In the genomic region with DNA sequence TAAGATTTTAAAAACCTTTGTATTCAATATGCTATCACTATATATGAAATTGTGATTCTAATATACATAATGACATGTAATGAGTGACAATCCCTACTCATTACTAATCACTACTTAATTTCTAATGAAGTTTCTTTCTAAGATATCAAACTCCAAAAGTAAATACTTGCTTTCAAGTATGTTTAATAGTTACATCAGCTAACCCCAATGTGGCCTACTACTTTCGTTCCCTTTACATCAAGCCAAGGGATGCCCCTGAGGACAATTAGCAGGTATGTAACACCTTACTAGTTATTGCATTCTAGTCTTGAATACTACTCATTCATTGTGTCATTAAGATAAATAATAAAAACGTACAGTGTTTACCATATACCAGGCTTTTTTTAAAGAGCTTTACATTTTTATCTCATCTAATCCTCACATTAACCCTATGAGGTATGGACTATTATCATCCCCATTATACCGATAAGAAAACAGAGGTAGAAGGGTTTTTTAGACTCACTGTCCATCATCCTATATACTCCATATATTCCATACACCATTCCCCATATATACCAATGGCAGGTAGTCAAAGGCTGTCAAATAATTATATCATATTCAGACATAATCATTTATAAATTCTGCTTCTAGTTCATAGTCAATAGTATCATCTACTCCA, we compare ENCODE assay signal across 8 cellular contexts. TPM values are rescaled to one million over a fixed set of nuclear protein-coding genes. Genes with fewer than 3 reads are reported as not detected.
DNase-seq lines count a peak whose midpoint lies in the region; ATAC-seq, FAIRE-seq and TF ChIP-seq lines count a peak whose summit lies in the region.

No MANE protein-coding gene starts in this region.

- no peak for ATAC-seq in activated naive CD8-positive, alpha-beta T cell treated with anti-CD3 and anti-CD28 coated beads, Interleukin-2, amount 50 U/mL, for 24 hours
- ATAC-seq in HepG2, result no peak
- ATAC-seq in GM18907 (IDR thresholded peaks at IDR 0.05; ENCODE audit: unreplicated experiment), result no peak

- peak overlapping the region; percentile 99 for H3K4me3 Mint-ChIP-seq in activated T-cell treated with anti-CD3 and anti-CD28 coated beads, Interleukin-2, amount 50 U/mL, for 24 hours
- peak overlapping the region; percentile 92 for H3K4me3 Mint-ChIP-seq in activated naive CD8-positive, alpha-beta T cell treated with anti-CD3 and anti-CD28 coated beads, Interleukin-2, amount 50 U/mL, for 24 hours

- TF ChIP-seq POLR2A in HepG2 (IDR thresholded peaks at IDR 0.05; ENCODE audit: insufficient read depth in 1 of 2, low read depth in 2 of 2, low read length in 2 of 2), result no peak

- no peaks in the 10 kb centered on the region for H3K27me3 Mint-ChIP-seq in activated T-cell treated with anti-CD3 and anti-CD28 coated beads, Interleukin-2, amount 50 U/mL, for 24 hours
- H3K27me3 Mint-ChIP-seq in activated naive CD8-positive, alpha-beta T cell treated with anti-CD3 and anti-CD28 coated beads, Interleukin-2, amount 50 U/mL, for 24 hours, result no peaks in the 10 kb centered on the region

- intact Hi-C loops in HepG2 (cut with micrococcal nuclease; ENCODE audit: unreplicated experiment), result no loop called here

- peak overlapping the region; percentile 99 for H3K27ac Mint-ChIP-seq in activated T-cell treated with anti-CD3 and anti-CD28 coated beads, Interleukin-2, amount 50 U/mL, for 24 hours
- H3K27ac Mint-ChIP-seq in activated naive CD8-positive, alpha-beta T cell treated with anti-CD3 and anti-CD28 coated beads, Interleukin-2, amount 50 U/mL, for 24 hours, result peak overlapping the region; percentile 98

- no peak overlapping the region for H3K27ac ChIP-seq in HepG2 (ENCODE audit: extremely low read length, insufficient read depth, low read length)
- no peak overlapping the region for H3K27ac ChIP-seq in thymus (ENCODE audit: low read depth)

- TF ChIP-seq EP300 in HepG2 (IDR thresholded peaks at IDR 0.05; ENCODE audit: low read depth in 2 of 2, low read length in 2 of 2) (no peak), HepG2 (CRISPR knock-in tag; IDR thresholded peaks at IDR 0.05; ENCODE audit: borderline replicate concordance) (no peak)

- peaks cover 87% of the 10 kb centered on the region for H3K79me2 ChIP-seq in HepG2 (ENCODE audit: insufficient read depth, low read length)

- TF ChIP-seq RAD21 in HepG2 (CRISPR knock-in tag; IDR thresholded peaks at IDR 0.05), result no peak

- no TSS peak for BruUV-seq in HepG2 (replicated peaks; lab: Mats Ljungman, UMichigan)

- in situ Hi-C loops in HepG2 (cut with HindIII; ENCODE audit: extremely low pct_ligation_motif_present, low pct_unique_long_range_greater_than_20kb), result no loop called here

- CTCF ChIA-PET in HepG2 (lab: Yijun Ruan, JAX; ENCODE audit: low intra/inter-chr PET ratio, low total read pairs), result no interaction called here

- no peak for DNase-seq in activated T-cell treated with anti-CD3 and anti-CD28 coated beads, Interleukin-2, amount 50 U/mL, for 24 hours
- DNase-seq in activated T-cell treated with anti-CD3 and anti-CD28 coated beads, Interleukin-2, amount 50 U/mL, for 1 hour, result no peak
- DNase-seq in activated naive CD8-positive, alpha-beta T cell treated with anti-CD3 and anti-CD28 coated beads, Interleukin-2, amount 50 U/mL, for 24 hours, result no peak
- no peak for DNase-seq in HepG2 (ENCODE audit: low spot score)
- no peak for DNase-seq in NCI-H510A (lab: John Stamatoyannopoulos, UW)
- DNase-seq in SIG-M5 (lab: John Stamatoyannopoulos, UW), result no peak

- H3K36me3 ChIP-seq in HepG2 (replicated peaks in 1 of 2; ENCODE audit: control insufficient read depth in 1 of 2, insufficient read depth in 2 of 2, low read length in 2 of 2) (peaks cover 3 to 21% of the 10 kb centered on the region in 2 experiments; a peak in 3 of 5 replicates), thymus (ENCODE audit: control insufficient read depth, insufficient read depth) (peaks cover 19% of the 10 kb centered on the region)

- H2AFZ ChIP-seq in HepG2 (ENCODE audit: low read length), result no peak overlapping the region

- peaks cover 67% of the 10 kb centered on the region for H4K20me1 ChIP-seq in HepG2 (ENCODE audit: insufficient read depth, low read length)

- peaks cover 87% of the 10 kb centered on the region for H3K36me3 Mint-ChIP-seq in activated T-cell treated with anti-CD3 and anti-CD28 coated beads, Interleukin-2, amount 50 U/mL, for 24 hours (ENCODE audit: low read depth)
- H3K36me3 Mint-ChIP-seq in activated naive CD8-positive, alpha-beta T cell treated with anti-CD3 and anti-CD28 coated beads, Interleukin-2, amount 50 U/mL, for 24 hours (ENCODE audit: low read depth), result peaks cover 68% of the 10 kb centered on the region

- 3% methylated on average over 3 of the region's 3 CpGs for WGBS in HepG2 (ENCODE audit: low lambda C conversion rate)
- 3% methylated on average over 3 of the region's 3 CpGs for WGBS in thymus

- peaks cover 33% of the 10 kb centered on the region for H3K4me1 ChIP-seq in HepG2 (ENCODE audit: insufficient read depth, low read length)
- H3K4me1 ChIP-seq in thymus (ENCODE audit: control insufficient read depth, insufficient read depth, low read length), result peaks cover 2% of the 10 kb centered on the region

- peak overlapping the region; percentile 98 for H3K9ac ChIP-seq in HepG2 (ENCODE audit: insufficient read depth, low read depth, low read length)

- FAIRE-seq in HepG2 (lab: Jason Lieb, UNC), result no peak

- no peak for TF ChIP-seq CTCF in HepG2 (CRISPR knock-in tag; IDR thresholded peaks at IDR 0.05)

- H3K4me2 ChIP-seq in HepG2 (ENCODE audit: low read depth, low read length), result peak overlapping the region; percentile 81

- H3K9me3 Mint-ChIP-seq in activated T-cell treated with anti-CD3 and anti-CD28 coated beads, Interleukin-2, amount 50 U/mL, for 24 hours, result no peaks in the 10 kb centered on the region
- H3K9me3 Mint-ChIP-seq in activated naive CD8-positive, alpha-beta T cell treated with anti-CD3 and anti-CD28 coated beads, Interleukin-2, amount 50 U/mL, for 24 hours, result no peaks in the 10 kb centered on the region

- peaks cover 28% of the 10 kb centered on the region for H3K4me1 Mint-ChIP-seq in activated T-cell treated with anti-CD3 and anti-CD28 coated beads, Interleukin-2, amount 50 U/mL, for 24 hours (ENCODE audit: low read depth)
- peaks cover 27% of the 10 kb centered on the region for H3K4me1 Mint-ChIP-seq in activated naive CD8-positive, alpha-beta T cell treated with anti-CD3 and anti-CD28 coated beads, Interleukin-2, amount 50 U/mL, for 24 hours

- POLR2A ChIA-PET in HepG2 (lab: Yijun Ruan, JAX), result interaction anchor here (1.9 kb wide), 1 partner anchor 9 kb away, joined by 11 read pairs; no protein-coding TSS in a partner anchor

- H3K27me3 ChIP-seq in HepG2 (ENCODE audit: control insufficient read depth in 1 of 2, insufficient read depth in 2 of 2, low read length in 2 of 2) (no peaks in the 10 kb centered on the region; a peak in 1 of 5 replicates), thymus (ENCODE audit: control insufficient read depth, insufficient read depth) (no peaks in the 10 kb centered on the region)

- H3K9me3 ChIP-seq in HepG2 (ENCODE audit: low read length), result no peaks in the 10 kb centered on the region
- no peaks in the 10 kb centered on the region for H3K9me3 ChIP-seq in thymus (ENCODE audit: control insufficient read depth)

- H3K4me3 ChIP-seq in HepG2 (replicated peaks in 1 of 3; ENCODE audit: insufficient read depth in 1 of 3, low read depth in 2 of 3, low read length in 3 of 3), result peak overlapping the region; percentile 95 to 99 (median 98); a peak in 5 of 6 replicates
- peak overlapping the region; percentile 79 for H3K4me3 ChIP-seq in thymus (ENCODE audit: low read length)

RNA-seq across cellular contexts. Expression of a gene that starts 4.2 kb away (rescaled TPM):
- 20.1 and 23.8 TPM in 2 replicates for total RNA-seq in HepG2 (2016; rRNA removed; fragmentation: Illumina TruSeq; extraction: Trizol)
- 2.1 and 2.7 TPM in 2 replicates for total RNA-seq in HepG2 (2016; cell fraction: cytosol; rRNA removed; fragmentation: Illumina TruSeq; extraction: Trizol; ENCODE audit: low read depth)
- 19.9 and 23.3 TPM in 2 replicates for total RNA-seq in HepG2 (2016; cell fraction: insoluble cytoplasmic fraction; rRNA removed; fragmentation: Illumina TruSeq; extraction: Trizol)
- 9.2 and 10.4 TPM in 2 replicates for total RNA-seq in HepG2 (2016; cell fraction: membrane; rRNA removed; fragmentation: Illumina TruSeq; extraction: Trizol)
- 29.0 and 33.5 TPM in 2 replicates for total RNA-seq in HepG2 (2016; cell fraction: nucleus; rRNA removed; fragmentation: Illumina TruSeq; extraction: Trizol)
- 12.7 and 13.4 TPM in 2 replicates for polyA plus RNA-seq in HepG2 (2011; rRNA removed)
- polyA plus RNA-seq in HepG2 (2011; cell fraction: cytosol; rRNA removed), result 9.5 and 11.8 TPM in 2 replicates
- 12.8 and 14.2 TPM in 2 replicates for polyA plus RNA-seq in HepG2 (2011; cell fraction: nucleus; rRNA removed)
- polyA plus RNA-seq in HepG2 (2012), result 13.8 and 16.0 TPM in 2 replicates
- 1.2 and 1.4 TPM in 2 replicates for polyA plus RNA-seq in HepG2 (2016; cell fraction: cytosol; fragmentation: Illumina TruSeq; extraction: Trizol; ENCODE audit: low read depth)
- 15.8 and 16.0 TPM in 2 replicates for polyA plus RNA-seq in HepG2 (2016; cell fraction: insoluble cytoplasmic fraction; fragmentation: Illumina TruSeq; extraction: Trizol; ENCODE audit: low read depth)
- 3.3 and 3.6 TPM in 2 replicates for polyA plus RNA-seq in HepG2 (2016; cell fraction: membrane; fragmentation: Illumina TruSeq; extraction: Trizol; ENCODE audit: low read depth)
- polyA plus RNA-seq in HepG2 (2016; cell fraction: nucleus; fragmentation: Illumina TruSeq; extraction: Trizol; ENCODE audit: insufficient read depth, low read depth), result 30.8 and 34.1 TPM in 2 replicates
- 29.5 and 115 TPM in 2 replicates for polyA minus RNA-seq in HepG2 (2011; rRNA and poly(A)+ RNA removed; ENCODE audit: low replicate concordance)
- 25.9 and 34.1 TPM in 2 replicates for polyA minus RNA-seq in HepG2 (2011; cell fraction: cytosol; rRNA and poly(A)+ RNA removed)
- 43.4 and 52.2 TPM in 2 replicates for polyA minus RNA-seq in HepG2 (2011; cell fraction: nucleus; rRNA and poly(A)+ RNA removed)
- 26.2 TPM for polyA plus RNA-seq in thymus

RNA-seq across cellular contexts. Expression of a gene that starts 47.7 kb away (rescaled TPM):
- total RNA-seq in HepG2 (2016; rRNA removed; fragmentation: Illumina TruSeq; extraction: Trizol), result 10.8 and 11.4 TPM in 2 replicates
- total RNA-seq in HepG2 (2016; cell fraction: cytosol; rRNA removed; fragmentation: Illumina TruSeq; extraction: Trizol; ENCODE audit: low read depth), result 0.40 and 1.1 TPM in 2 replicates
- total RNA-seq in HepG2 (2016; cell fraction: insoluble cytoplasmic fraction; rRNA removed; fragmentation: Illumina TruSeq; extraction: Trizol), result 7.3 and 13.7 TPM in 2 replicates
- 3.9 and 4.0 TPM in 2 replicates for total RNA-seq in HepG2 (2016; cell fraction: membrane; rRNA removed; fragmentation: Illumina TruSeq; extraction: Trizol)
- total RNA-seq in HepG2 (2016; cell fraction: nucleus; rRNA removed; fragmentation: Illumina TruSeq; extraction: Trizol), result 16.8 and 17.2 TPM in 2 replicates
- 5.3 and 6.4 TPM in 2 replicates for polyA plus RNA-seq in HepG2 (2011; rRNA removed)
- 2.2 TPM in 2 replicates for polyA plus RNA-seq in HepG2 (2011; cell fraction: cytosol; rRNA removed)
- 18.8 and 20.9 TPM in 2 replicates for polyA plus RNA-seq in HepG2 (2011; cell fraction: nucleus; rRNA removed)
- 6.1 and 6.4 TPM in 2 replicates for polyA plus RNA-seq in HepG2 (2012)
- 0.33 and 0.35 TPM in 2 replicates for polyA plus RNA-seq in HepG2 (2016; cell fraction: cytosol; fragmentation: Illumina TruSeq; extraction: Trizol; ENCODE audit: low read depth)
- 5.7 and 9.8 TPM in 2 replicates for polyA plus RNA-seq in HepG2 (2016; cell fraction: insoluble cytoplasmic fraction; fragmentation: Illumina TruSeq; extraction: Trizol; ENCODE audit: low read depth)
- 1.2 and 1.6 TPM in 2 replicates for polyA plus RNA-seq in HepG2 (2016; cell fraction: membrane; fragmentation: Illumina TruSeq; extraction: Trizol; ENCODE audit: low read depth)
- polyA plus RNA-seq in HepG2 (2016; cell fraction: nucleus; fragmentation: Illumina TruSeq; extraction: Trizol; ENCODE audit: insufficient read depth, low read depth), result 24.1 and 24.3 TPM in 2 replicates
- polyA minus RNA-seq in HepG2 (2011; rRNA and poly(A)+ RNA removed; ENCODE audit: low replicate concordance), result 5.2 and 11.2 TPM in 2 replicates
- polyA minus RNA-seq in HepG2 (2011; cell fraction: cytosol; rRNA and poly(A)+ RNA removed), result 3.2 and 7.6 TPM in 2 replicates
- 11.1 and 11.8 TPM in 2 replicates for polyA minus RNA-seq in HepG2 (2011; cell fraction: nucleus; rRNA and poly(A)+ RNA removed)
- polyA plus RNA-seq in thymus, result 1.4 TPM
